In the genomic region with DNA sequence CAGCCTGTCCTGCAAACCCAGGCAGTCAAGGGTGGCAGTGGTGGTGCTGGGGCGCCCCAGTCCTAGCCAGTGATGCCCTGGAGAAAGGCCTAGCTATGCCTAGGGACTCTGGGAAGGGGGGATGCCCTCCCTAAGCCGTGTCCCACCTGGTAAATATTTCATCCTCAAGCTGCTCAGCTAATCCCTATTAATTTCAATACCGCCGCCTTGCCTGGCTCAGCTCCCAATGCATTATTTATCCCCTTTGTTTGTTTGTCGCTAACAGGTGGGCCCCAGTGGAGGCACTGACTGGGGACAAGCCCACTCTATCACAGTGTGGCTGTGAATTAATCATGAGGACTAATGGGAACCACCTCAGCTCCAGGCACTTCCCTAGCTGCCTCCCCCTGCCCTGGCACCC, we compare ENCODE assay signal across 24 cellular contexts. TPM values are rescaled to one million over a fixed set of nuclear protein-coding genes. Genes with fewer than 3 reads are reported as not detected.
DNase-seq lines count a peak whose midpoint lies in the region; ATAC-seq and TF ChIP-seq lines count a peak whose summit lies in the region.
"Had no signal": no experiment of that assay in that cellular context is flagged by ENCODE, and none has a peak within 500 bp of the region (broad histone marks: within the 10 kb centered on the region; RNA-seq: fewer than 3 reads in every experiment).

No MANE protein-coding gene starts in this region.

- ATAC-seq in activated T-cell treated with anti-CD3 and anti-CD28 coated beads, Interleukin-2, amount 50 U/mL, for 4 hours = no peak
- ATAC-seq in central memory CD8-positive, alpha-beta T cell (replicated peaks; ENCODE audit: extremely low read depth, poor library complexity, severe bottlenecking) = no peak
- no peak for ATAC-seq in HG03025 (IDR thresholded peaks at IDR 0.05; ENCODE audit: low FRiP score, unreplicated experiment)
- ATAC-seq: Right ventricle myocardium inferior, SK-N-SH treated with all-trans-retinoic acid at 6 μM for 48 hours had no signal

- no peaks in the 10 kb centered on the region for H3K27me3 ChIP-seq in dorsolateral prefrontal cortex
- H3K27me3 ChIP-seq: BLaER1 treated with 17β-estradiol and CSF1 and Interleukin-3, amounts not matched to agents 10 nM and 100 nM; SJCRH30 had no signal

- no peak overlapping the region for H3K27ac ChIP-seq in dorsolateral prefrontal cortex
- H3K27ac ChIP-seq: BLaER1 treated with 17β-estradiol and CSF1 and Interleukin-3, amounts not matched to agents 10 nM and 100 nM; PC-9; SJCRH30 had no signal

- no peak for TF ChIP-seq CTCF in dorsolateral prefrontal cortex (IDR thresholded peaks at IDR 0.05 in 54 of 56, conservative IDR thresholded peaks at IDR 0.05 in 2 of 56; ENCODE audit: low read depth in 1 of 56, partially characterized antibody in 56 of 56)

- no peak overlapping the region for H3K4me3 Mint-ChIP-seq in activated T-cell treated with anti-CD3 and anti-CD28 coated beads, Interleukin-2, amount 50 U/mL, for 24 hours
- H3K4me3 Mint-ChIP-seq in activated T-cell treated with anti-CD3 and anti-CD28 coated beads, Interleukin-2, amount 50 U/mL, for 4 hours = no peak overlapping the region
- H3K4me3 Mint-ChIP-seq in central memory CD8-positive, alpha-beta T cell = no peak overlapping the region
- H3K4me3 Mint-ChIP-seq: CD4-positive, alpha-beta memory T cell had no signal

- no peaks in the 10 kb centered on the region for H3K27me3 Mint-ChIP-seq in activated T-cell treated with anti-CD3 and anti-CD28 coated beads, Interleukin-2, amount 50 U/mL, for 24 hours
- H3K27me3 Mint-ChIP-seq in activated T-cell treated with anti-CD3 and anti-CD28 coated beads, Interleukin-2, amount 50 U/mL, for 4 hours (ENCODE audit: low read depth) = no peaks in the 10 kb centered on the region
- no peaks in the 10 kb centered on the region for H3K27me3 Mint-ChIP-seq in central memory CD8-positive, alpha-beta T cell
- H3K27me3 Mint-ChIP-seq: CD4-positive, alpha-beta memory T cell had no signal

- no peak for DNase-seq in activated T-cell treated with anti-CD3 and anti-CD28 coated beads, Interleukin-2, amount 50 U/mL, for 24 hours
- no peak for DNase-seq in activated T-cell treated with anti-CD3 and anti-CD28 coated beads, Interleukin-2, amount 50 U/mL, for 4 hours
- DNase-seq in NCI-H748 treated with DMSO at 0.1 percent for 48 hours (lab: John Stamatoyannopoulos, UW) = peak; percentile 33
- no peak for DNase-seq in central memory CD8-positive, alpha-beta T cell (ENCODE audit: low spot score in 2 of 2)
- no peak for DNase-seq in dorsolateral prefrontal cortex
- DNase-seq in DMS79 treated with DMSO at 0.1 percent for 48 hours (lab: John Stamatoyannopoulos, UW) = no peak
- DNase-seq: CD4-positive, alpha-beta memory T cell; COR-L47; DND-41; HCEC 1CT; Karpas-422; NCI-H1092; NCI-H1417 treated with DMSO at 0.1 percent for 48 hours; NCI-H1694 treated with DMSO at 0.1 percent for 48 hours; NCI-H2081; NCI-H446; NCI-H526 treated with DMSO at 0.1 percent for 48 hours; NK-92 treated with Interleukin-12 subunit alpha and Interleukin-12 subunit beta, amount 100 ng/mL, for 24 hours; PC-9; SJCRH30 had no signal

- intact Hi-C loops in dorsolateral prefrontal cortex (cut with DNase I) = no loop called here

- peak overlapping the region; percentile 28 for H3K27ac Mint-ChIP-seq in activated T-cell treated with anti-CD3 and anti-CD28 coated beads, Interleukin-2, amount 50 U/mL, for 24 hours
- H3K27ac Mint-ChIP-seq in central memory CD8-positive, alpha-beta T cell (ENCODE audit: low read depth) = peak overlapping the region; percentile 63

- peaks cover 11% of the 10 kb centered on the region for H3K4me1 Mint-ChIP-seq in activated T-cell treated with anti-CD3 and anti-CD28 coated beads, Interleukin-2, amount 50 U/mL, for 24 hours (ENCODE audit: low read depth)
- H3K4me1 Mint-ChIP-seq in activated T-cell treated with anti-CD3 and anti-CD28 coated beads, Interleukin-2, amount 50 U/mL, for 4 hours (ENCODE audit: low read depth) = peaks cover 2% of the 10 kb centered on the region
- no peaks in the 10 kb centered on the region for H3K4me1 Mint-ChIP-seq in central memory CD8-positive, alpha-beta T cell

- H3K4me3 ChIP-seq in dorsolateral prefrontal cortex = no peak overlapping the region
- H3K4me3 ChIP-seq: BLaER1 treated with 17β-estradiol and CSF1 and Interleukin-3, amounts not matched to agents 10 nM and 100 nM; PC-9; SJCRH30 had no signal

- H3K36me3 Mint-ChIP-seq in activated T-cell treated with anti-CD3 and anti-CD28 coated beads, Interleukin-2, amount 50 U/mL, for 24 hours (ENCODE audit: low read depth) = peaks cover 39% of the 10 kb centered on the region
- H3K36me3 Mint-ChIP-seq in activated T-cell treated with anti-CD3 and anti-CD28 coated beads, Interleukin-2, amount 50 U/mL, for 4 hours (ENCODE audit: insufficient read depth) = peaks cover 14% of the 10 kb centered on the region
- peaks cover 7% of the 10 kb centered on the region for H3K36me3 Mint-ChIP-seq in central memory CD8-positive, alpha-beta T cell (ENCODE audit: insufficient read depth)

- H3K9me3 Mint-ChIP-seq in activated T-cell treated with anti-CD3 and anti-CD28 coated beads, Interleukin-2, amount 50 U/mL, for 24 hours = no peaks in the 10 kb centered on the region
- no peaks in the 10 kb centered on the region for H3K9me3 Mint-ChIP-seq in activated T-cell treated with anti-CD3 and anti-CD28 coated beads, Interleukin-2, amount 50 U/mL, for 4 hours
- H3K9me3 Mint-ChIP-seq in central memory CD8-positive, alpha-beta T cell = no peaks in the 10 kb centered on the region

RNA-seq across cellular contexts. Expression of a gene that starts 22.5 kb away (rescaled TPM):
- 10 to 100 TPM; 40.4 to 50.5 (median 43.2) TPM for total RNA-seq in activated T-cell treated with anti-CD3 and anti-CD28 coated beads, Interleukin-2, amount 50 U/mL, for 4 hours
- total RNA-seq in dorsolateral prefrontal cortex = 10 to 100 TPM; 46.6 to 81.3 (median 59.7) TPM
